Comparison of ENCODE assay signal across 14 cellular contexts in genomic region chr6:156773476-156773875, GRCh38.
"Had no signal": no experiment of that assay in that cellular context is flagged by ENCODE, and none has a peak within 500 bp of the region (broad histone marks: within the 10 kb centered on the region; RNA-seq: fewer than 3 reads in every experiment).

No MANE protein-coding gene starts in this region.

- H3K27ac Mint-ChIP-seq: dendritic cell treated with granulocyte-macrophage colony-stimulating factor and Interleukin-4, amounts not matched to agents 40 ng/mL and 50 ng/mL, for 4 days; nephron progenitor cell had no signal

- H3K27me3 ChIP-seq: adrenal gland, thyroid gland had no signal

- DNase-seq: activated naive CD4-positive, alpha-beta T cell treated with anti-CD3 and anti-CD28 coated beads, Interleukin-2, amount 50 U/mL, for 16 hours; activated T-cell treated with anti-CD3 and anti-CD28 coated beads, Interleukin-2, amount 50 U/mL, for 1 hour; adrenal gland; kidney; left ventricle myocardium superior; mesenchymal stem cell; nephron progenitor cell; retina; stimulated activated CD4-positive, alpha-beta T cell treated with anti-CD3 and anti-CD28 coated beads, Interleukin-4, amount 100 ng/mL, for 4 hours; T-helper 2 cell; thyroid gland had no signal

- H3K4me3 ChIP-seq: adrenal gland, skin epidermis, thyroid gland had no signal

- H3K36me3 ChIP-seq: adrenal gland, thyroid gland had no signal

- H3K9me3 ChIP-seq: adrenal gland, thyroid gland had no signal

- H3K9me3 Mint-ChIP-seq: dendritic cell treated with granulocyte-macrophage colony-stimulating factor and Interleukin-4, amounts not matched to agents 40 ng/mL and 50 ng/mL, for 4 days; nephron progenitor cell had no signal

- H3K4me3 Mint-ChIP-seq: dendritic cell treated with granulocyte-macrophage colony-stimulating factor and Interleukin-4, amounts not matched to agents 40 ng/mL and 50 ng/mL, for 4 days had no signal

- ATAC-seq: activated CD4-positive, CD25-positive, alpha-beta regulatory T cell treated with anti-CD3 and anti-CD28 coated beads, Interleukin-2, amount 50 U/mL, for 24 hours; left ventricle myocardium superior had no signal
